ENCODE assay signal across 17 cellular contexts in genomic region chr3:133531981-133532380, GRCh38. TPM values are rescaled to one million over a fixed set of nuclear protein-coding genes. Genes with fewer than 3 reads are reported as not detected.
DNase-seq lines count a peak whose midpoint lies in the region; ATAC-seq, FAIRE-seq and TF ChIP-seq lines count a peak whose summit lies in the region.
"Had no signal": no experiment of that assay in that cellular context is flagged by ENCODE, and none has a peak within 500 bp of the region (broad histone marks: within the 10 kb centered on the region; RNA-seq: fewer than 3 reads in every experiment).

No MANE protein-coding gene starts in this region.

- no peaks in the 10 kb centered on the region for H3F3A ChIP-seq in MM.1S (ENCODE audit: insufficient read depth, low read length)

- H3K4me3 ChIP-seq in fibroblast of the aortic adventitia (ENCODE audit: low read depth, low read length) (no peak overlapping the region), MM.1S (ENCODE audit: low read length) (no peak overlapping the region)
- H3K4me3 ChIP-seq: GM12878, tibial artery had no signal

- no peaks in the 10 kb centered on the region for H3K4me1 ChIP-seq in MM.1S (ENCODE audit: low read length)
- H3K4me1 ChIP-seq: foreskin keratinocyte had no signal

- H3K9ac ChIP-seq in MM.1S (ENCODE audit: low read length) = no peak overlapping the region

- H3K27ac ChIP-seq in CD4-positive, alpha-beta T cell (ENCODE audit: low read depth, low read length) = no peak overlapping the region
- no peak overlapping the region for H3K27ac ChIP-seq in MM.1S (ENCODE audit: low read length)
- H3K27ac ChIP-seq: foreskin keratinocyte, tibial artery had no signal

- no peak overlapping the region for H3K27ac Mint-ChIP-seq in CD4-positive, alpha-beta T cell
- H3K27ac Mint-ChIP-seq: CD8-positive, alpha-beta memory T cell had no signal

- H2AFZ ChIP-seq in MM.1S (ENCODE audit: low read length) = no peak overlapping the region

- ATAC-seq in CD4-positive, alpha-beta T cell (ENCODE audit: poor library complexity) = no peak
- no peak for ATAC-seq in GM21723 (IDR thresholded peaks at IDR 0.05; ENCODE audit: unreplicated experiment)
- ATAC-seq: foreskin keratinocyte, GM12878, left colon had no signal

- H3K9me2 ChIP-seq in MM.1S (replicated peaks; ENCODE audit: insufficient read depth, low read length) = no peaks in the 10 kb centered on the region

- CTCF ChIA-PET in CD4-positive, alpha-beta T cell (lab: Charles Lee) = no interaction called here

- FAIRE-seq in GM19239 (lab: Jason Lieb, UNC) = peak; percentile 18
- FAIRE-seq: GM12878 had no signal

- H3K4me2 ChIP-seq in MM.1S (ENCODE audit: low read depth, low read length) = no peak overlapping the region

- no peaks in the 10 kb centered on the region for H3K79me2 ChIP-seq in MM.1S (ENCODE audit: low read length)

- no peaks in the 10 kb centered on the region for H3K27me3 ChIP-seq in CD4-positive, alpha-beta T cell (ENCODE audit: control insufficient read depth, insufficient read depth, low read length)
- no peaks in the 10 kb centered on the region for H3K27me3 ChIP-seq in MM.1S (replicated peaks; ENCODE audit: insufficient read depth, low read length)
- H3K27me3 ChIP-seq: foreskin keratinocyte, tibial artery had no signal

- no peaks in the 10 kb centered on the region for H3K36me3 Mint-ChIP-seq in CD4-positive, alpha-beta T cell (ENCODE audit: low read depth)
- H3K36me3 Mint-ChIP-seq: brain; CD8-positive, alpha-beta memory T cell had no signal

- H3K4me1 Mint-ChIP-seq in CD4-positive, alpha-beta T cell (ENCODE audit: low read depth) = no peaks in the 10 kb centered on the region
- H3K4me1 Mint-ChIP-seq: CD8-positive, alpha-beta memory T cell had no signal

- intact Hi-C loops in CD4-positive, alpha-beta T cell (cut with DNase I, micrococcal nuclease) = no loop called here

- H3K27me3 Mint-ChIP-seq in CD4-positive, alpha-beta T cell = no peaks in the 10 kb centered on the region

- no peak overlapping the region for H3K4me3 Mint-ChIP-seq in CD4-positive, alpha-beta T cell
- H3K4me3 Mint-ChIP-seq: brain; CD8-positive, alpha-beta memory T cell had no signal

- POLR2A ChIA-PET in CD4-positive, alpha-beta T cell (lab: Charles Lee) = no interaction called here

- DNase-seq in GM19239 (ENCODE audit: insufficient read length, low spot score) (no peak), amniotic epithelial cell (ENCODE audit: low read depth) (peak; percentile 81), fibroblast of the aortic adventitia (ENCODE audit: low read depth) (peak; percentile 84), anterior cingulate cortex (lab: John Stamatoyannopoulos, UW) (no peak), MM.1S (no peak)
- no peak for DNase-seq in CD4-positive, alpha-beta T cell
- DNase-seq: activated CD8-positive, alpha-beta memory T cell treated with anti-CD3 and anti-CD28 coated beads, Interleukin-2, amount 50 U/mL, for 4 hours; CD8-positive, alpha-beta memory T cell; foreskin keratinocyte; GOT3; left colon; NCI-H1930; NCI-H510A treated with DMSO at 0.1 percent for 48 hours; tibial artery had no signal

- no peaks in the 10 kb centered on the region for H3K9me3 ChIP-seq in CD4-positive, alpha-beta T cell (ENCODE audit: control insufficient read depth, low read length)
- no peaks in the 10 kb centered on the region for H3K9me3 ChIP-seq in MM.1S (replicated peaks; ENCODE audit: insufficient read depth, low read length)
- H3K9me3 ChIP-seq: tibial artery had no signal

- TF ChIP-seq CTCF in fibroblast of the aortic adventitia (IDR thresholded peaks at IDR 0.05; ENCODE audit: insufficient read depth, low read length) (no peak), MM.1S (IDR thresholded peaks at IDR 0.05; ENCODE audit: low read length) (no peak)
- no peak for TF ChIP-seq CTCF in CD4-positive, alpha-beta T cell (IDR thresholded peaks at IDR 0.05)

- H3K36me3 ChIP-seq in MM.1S (replicated peaks; ENCODE audit: insufficient read depth, low read length) = no peaks in the 10 kb centered on the region
- H3K36me3 ChIP-seq: tibial artery had no signal

- no peaks in the 10 kb centered on the region for H3K9me3 Mint-ChIP-seq in CD4-positive, alpha-beta T cell

- no peaks in the 10 kb centered on the region for H4K20me1 ChIP-seq in MM.1S (ENCODE audit: insufficient read depth, low read length)

RNA-seq across cellular contexts. Expression of gene CDV3, which starts 41.5 kb away (rescaled TPM):
- 102 and 127 TPM in 2 replicates for total RNA-seq in fibroblast of the aortic adventitia (ENCODE audit: low replicate concordance)
- total RNA-seq in CD4-positive, alpha-beta T cell = 100 to 1,000 TPM; 206 to 228 TPM

Comparison
In these comparisons a context has a peak if more than half of its experiments do, and no peak if none do; other contexts are left out.
1. DNase-seq: peak in amniotic epithelial cell (single experiment) and fibroblast of the aortic adventitia (single experiment); none in GM19239 (single experiment), CD4-positive, alpha-beta T cell (0 of 10), anterior cingulate cortex (0 of 58) and MM.1S (single experiment).